Comparison of ENCODE assay signal across 19 cellular contexts in the genomic region with DNA sequence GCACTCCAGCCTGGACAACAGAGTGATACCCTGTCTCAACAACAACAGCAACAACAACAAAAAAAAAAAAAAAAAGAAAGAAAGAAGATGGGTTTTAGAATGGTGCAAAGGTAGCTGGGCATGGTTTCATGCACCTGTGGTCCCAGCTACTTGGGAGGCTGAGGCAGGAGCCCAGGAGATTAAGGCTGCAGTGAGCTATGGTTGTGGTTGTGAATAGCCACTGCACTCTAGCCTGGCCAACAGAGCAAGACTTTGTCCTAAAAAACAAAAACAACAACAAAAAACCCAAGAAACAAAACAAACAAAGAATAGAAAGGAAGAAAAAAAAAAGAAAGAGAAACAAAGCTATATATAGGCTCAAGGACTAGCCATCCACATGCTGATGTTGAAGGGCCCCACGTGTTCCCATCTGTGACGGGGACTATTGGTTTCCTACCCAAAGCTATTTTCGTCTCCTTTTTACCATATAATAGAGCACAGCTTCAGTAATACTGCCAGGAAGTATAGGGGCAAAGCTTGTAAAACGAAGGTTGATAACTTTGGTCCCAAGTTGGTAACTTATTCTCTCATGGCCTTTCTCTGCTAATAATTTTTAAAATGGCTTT. TPM values are rescaled to one million over a fixed set of nuclear protein-coding genes. Genes with fewer than 3 reads are reported as not detected.
DNase-seq lines count a peak whose midpoint lies in the region; ATAC-seq and TF ChIP-seq lines count a peak whose summit lies in the region.
"Had no signal": no experiment of that assay in that cellular context is flagged by ENCODE, and none has a peak within 500 bp of the region (broad histone marks: within the 10 kb centered on the region; RNA-seq: fewer than 3 reads in every experiment).

No MANE protein-coding gene starts in this region.

- CTCF ChIA-PET in activated CD8-positive, alpha-beta T cell treated with anti-CD3 and anti-CD28 coated beads for 36 hours (lab: Charles Lee): interaction anchor here (1.1 kb wide), 1 partner anchor 387 kb away, joined by 4 read pairs; no protein-coding TSS in a partner anchor

- H3K27me3 Mint-ChIP-seq in activated CD8-positive, alpha-beta T cell treated with anti-CD3 and anti-CD28 coated beads for 36 hours: peaks cover 25% of the 10 kb centered on the region

- no peak overlapping the region for H3K4me3 ChIP-seq in HAP-1
- H3K4me3 ChIP-seq: heart right ventricle, ovary, Peyer's patch, sigmoid colon had no signal

- DNase-seq in activated CD8-positive, alpha-beta T cell treated with anti-CD3 and anti-CD28 coated beads for 36 hours: no peak
- DNase-seq in HAP-1 (ENCODE audit: low spot score in 2 of 2) (no peak), epidermal melanocyte (ENCODE audit: insufficient read length, low spot score) (no peak), NCI-H446 (lab: John Stamatoyannopoulos, UW) (no peak)
- DNase-seq: activated CD4-positive, alpha-beta T cell treated with anti-CD3 and anti-CD28 coated beads, Interleukin-2, amount 50 U/mL, for 48 hours; activated T-cell treated with anti-CD3 and anti-CD28 coated beads, Interleukin-2, amount 50 U/mL, for 48 hours; GDM1; heart right ventricle; naive B cell; NCI-H774; ovary; Peyer's patch; sigmoid colon; stimulated activated CD4-positive, alpha-beta T cell treated with anti-CD3 and anti-CD28 coated beads, Interleukin-1b, Interleukin-23, amount 100 ng/mL, for 48 hours had no signal

- H3K4me3 Mint-ChIP-seq in activated CD8-positive, alpha-beta T cell treated with anti-CD3 and anti-CD28 coated beads for 36 hours: no peak overlapping the region
- H3K4me3 Mint-ChIP-seq: naive B cell had no signal

- ATAC-seq in GM18873 (IDR thresholded peaks at IDR 0.05; ENCODE audit: low FRiP score, unreplicated experiment) (peak; percentile 44), GM21515 (IDR thresholded peaks at IDR 0.05; ENCODE audit: unreplicated experiment) (peak; percentile 88), HG02884 (IDR thresholded peaks at IDR 0.05; ENCODE audit: unreplicated experiment) (peak; percentile 53), HG03520 (IDR thresholded peaks at IDR 0.05; ENCODE audit: unreplicated experiment) (peak; percentile 76)
- ATAC-seq in activated CD8-positive, alpha-beta T cell treated with anti-CD3 and anti-CD28 coated beads for 36 hours: no peak

- no peaks in the 10 kb centered on the region for H3K9me3 ChIP-seq in HAP-1
- H3K9me3 ChIP-seq: Caco-2, heart right ventricle, ovary, Peyer's patch, sigmoid colon had no signal

- H3K27me3 ChIP-seq in HAP-1 (ENCODE audit: low read depth): peaks cover 12% of the 10 kb centered on the region; the same call in 1 of the 2 replicates
- H3K27me3 ChIP-seq: ovary, Peyer's patch had no signal

- H3K36me3 Mint-ChIP-seq in activated CD8-positive, alpha-beta T cell treated with anti-CD3 and anti-CD28 coated beads for 36 hours (ENCODE audit: low read depth): no peaks in the 10 kb centered on the region

- H3K9me3 Mint-ChIP-seq in activated CD8-positive, alpha-beta T cell treated with anti-CD3 and anti-CD28 coated beads for 36 hours: no peaks in the 10 kb centered on the region

- TF ChIP-seq CTCF in activated CD8-positive, alpha-beta T cell treated with anti-CD3 and anti-CD28 coated beads for 36 hours (IDR thresholded peaks at IDR 0.05): no peak

- no peaks in the 10 kb centered on the region for H3K4me1 ChIP-seq in HAP-1
- H3K4me1 ChIP-seq: Caco-2, Peyer's patch, sigmoid colon had no signal

- H3K36me3 ChIP-seq in HAP-1 (replicated peaks): no peaks in the 10 kb centered on the region
- H3K36me3 ChIP-seq: heart right ventricle, ovary, Peyer's patch, sigmoid colon had no signal

- H3K4me1 Mint-ChIP-seq in activated CD8-positive, alpha-beta T cell treated with anti-CD3 and anti-CD28 coated beads for 36 hours (ENCODE audit: low read depth): no peaks in the 10 kb centered on the region

- intact Hi-C loops in activated CD8-positive, alpha-beta T cell treated with anti-CD3 and anti-CD28 coated beads for 36 hours (cut with micrococcal nuclease): no loop called here

- in situ Hi-C loops in HAP-1 (cut with MboI; ENCODE audit: low sequenced_read_pairs): no loop called here

- POLR2A ChIA-PET in activated CD8-positive, alpha-beta T cell treated with anti-CD3 and anti-CD28 coated beads for 36 hours (lab: Charles Lee): no interaction called here

- no peak overlapping the region for H3K27ac Mint-ChIP-seq in activated CD8-positive, alpha-beta T cell treated with anti-CD3 and anti-CD28 coated beads for 36 hours
- H3K27ac Mint-ChIP-seq: naive B cell had no signal

RNA-seq across cellular contexts. Expression of gene EEF1E1, which starts 7.9 kb away (rescaled TPM):
- 10 to 100 TPM; 73.7 to 76.8 TPM for total RNA-seq in activated CD8-positive, alpha-beta T cell treated with anti-CD3 and anti-CD28 coated beads for 36 hours

RNA-seq across cellular contexts. Expression of gene BLOC1S5, which starts 46.0 kb away (rescaled TPM):
- 10 to 100 TPM; 23.7 to 26.2 TPM for total RNA-seq in activated CD8-positive, alpha-beta T cell treated with anti-CD3 and anti-CD28 coated beads for 36 hours
